ENCODE assay signal across 9 cellular contexts in genomic region chr19:49017041-49017665, GRCh38. TPM values are rescaled to one million over a fixed set of nuclear protein-coding genes. Genes with fewer than 3 reads are reported as not detected.
DNase-seq lines count a peak whose midpoint lies in the region; ATAC-seq and TF ChIP-seq lines count a peak whose summit lies in the region.
"Had no signal": no experiment of that assay in that cellular context is flagged by ENCODE, and none has a peak within 500 bp of the region (broad histone marks: within the 10 kb centered on the region; RNA-seq: fewer than 3 reads in every experiment).

Gene LHB, minus strand, starts transcription at chr19:49017091. Its CDS starts 10 bp downstream, at chr19:49017081.

- no peak within 1 kb of the TSS for H3K27ac Mint-ChIP-seq in WTC11

- H3F3A ChIP-seq in smooth muscle cell (ENCODE audit: low read depth), result no peaks in the 10 kb centered on the region

- H3K4me3 Mint-ChIP-seq in WTC11, result peak within 1 kb of the TSS; percentile 73

- no peaks in the 10 kb centered on the region for H3K79me2 ChIP-seq in smooth muscle cell (ENCODE audit: low read depth)

- TF ChIP-seq POLR2A in erythroblast (IDR thresholded peaks at IDR 0.05; ENCODE audit: low read length), result no peak

- H3K9me3 ChIP-seq in iPS DF 6.9 (ENCODE audit: control insufficient read depth, insufficient read depth, low read length), result no peaks in the 10 kb centered on the region
- no peaks in the 10 kb centered on the region for H3K9me3 ChIP-seq in smooth muscle cell (replicated peaks; ENCODE audit: low read depth)
- no peaks in the 10 kb centered on the region for H3K9me3 ChIP-seq in MG63

- H3K27me3 Mint-ChIP-seq in WTC11 (ENCODE audit: low read depth), result peaks cover 39% of the 10 kb centered on the region

- POLR2A ChIA-PET in WTC11 (lab: Charles Lee), result interaction anchor here (0.7 kb wide), 1 partner anchor 40 kb away, joined by 3 read pairs; the partner anchor contains the start of gene CGB7

- peak within 1 kb of the TSS; percentile 95 for H3K4me2 ChIP-seq in smooth muscle cell

- ATAC-seq in WTC11, result no peak

- DNase-seq in DMS53 (lab: John Stamatoyannopoulos, UW), result peak; percentile 42
- no peak for DNase-seq in DMS53 treated with DMSO at 0.1 percent for 48 hours (lab: John Stamatoyannopoulos, UW; ENCODE audit: unreplicated experiment)
- no peak for DNase-seq in WTC11 (ENCODE audit: low spot score)
- no peak for DNase-seq in iPS DF 6.9 (ENCODE audit: low read depth, low spot score)
- DNase-seq in smooth muscle cell (lab: John Stamatoyannopoulos, UW; ENCODE audit: unreplicated experiment), result no peak
- DNase-seq in MG63, result no peak
- no peak for DNase-seq in erythroblast (lab: John Stamatoyannopoulos, UW)
- DNase-seq in NCI-H1694 (lab: John Stamatoyannopoulos, UW), result no peak
- DNase-seq: NCI-H526 treated with DMSO at 0.1 percent for 48 hours had no signal

- CTCF ChIA-PET in WTC11 (lab: Charles Lee), result interaction anchor here (0.6 to 6.5 kb wide), 12 partner anchors 8 to 182 kb away, joined by 3 to 78 read pairs (median 8); partner anchors contain the start of genes CGB7, GYS1 and RUVBL2

- no peaks in the 10 kb centered on the region for H4K20me1 ChIP-seq in smooth muscle cell (ENCODE audit: low read depth)

- WGBS in iPS DF 6.9 (ENCODE audit: insufficient coverage, insufficient read length), result no CpG with 5 or more reads among the region's 17 CpGs
- WGBS in smooth muscle cell (ENCODE audit: low lambda C conversion rate), result 80% methylated on average over 17 of the region's 17 CpGs

- peak within 1 kb of the TSS; percentile 1 for H2AFZ ChIP-seq in smooth muscle cell (ENCODE audit: low read depth)

- no peaks in the 10 kb centered on the region for H3K9me3 Mint-ChIP-seq in WTC11

- peaks cover 22% of the 10 kb centered on the region for H3K36me3 ChIP-seq in iPS DF 6.9 (ENCODE audit: control insufficient read depth, insufficient read depth, low read length)
- no peaks in the 10 kb centered on the region for H3K36me3 ChIP-seq in smooth muscle cell (ENCODE audit: low read depth)
- peaks cover 35% of the 10 kb centered on the region for H3K36me3 ChIP-seq in MG63

- H3K27ac ChIP-seq in iPS DF 6.9 (ENCODE audit: low read length) (no peak within 1 kb of the TSS), smooth muscle cell (ENCODE audit: low read depth) (no peak within 1 kb of the TSS)

- peaks cover 8% of the 10 kb centered on the region for H3K4me1 ChIP-seq in iPS DF 6.9 (ENCODE audit: control insufficient read depth, insufficient read depth, low read length)
- H3K4me1 ChIP-seq in smooth muscle cell (ENCODE audit: low read depth), result no peaks in the 10 kb centered on the region

- H3K4me3 ChIP-seq in iPS DF 6.9 (ENCODE audit: low read length), result peak within 1 kb of the TSS; percentile 35; the same call in 1 of the 2 replicates
- peak within 1 kb of the TSS; percentile 46 for H3K4me3 ChIP-seq in smooth muscle cell
- no peak within 1 kb of the TSS for H3K4me3 ChIP-seq in MG63

- no peak within 1 kb of the TSS for H3K9ac ChIP-seq in smooth muscle cell (ENCODE audit: low read depth)

- H3K27me3 ChIP-seq in iPS DF 6.9 (ENCODE audit: control insufficient read depth, insufficient read depth, low read length), result no peaks in the 10 kb centered on the region; the same call in 1 of the 2 replicates
- peaks cover 6% of the 10 kb centered on the region for H3K27me3 ChIP-seq in smooth muscle cell (ENCODE audit: low read depth)
- H3K27me3 ChIP-seq in MG63, result peaks cover 11% of the 10 kb centered on the region

- no peak for TF ChIP-seq CTCF in WTC11 (IDR thresholded peaks at IDR 0.05)
- TF ChIP-seq CTCF in smooth muscle cell (IDR thresholded peaks at IDR 0.05; ENCODE audit: borderline replicate concordance, insufficient read depth, poor library complexity, severe bottlenecking), result no peak

- H3K36me3 Mint-ChIP-seq in WTC11, result peaks cover 20% of the 10 kb centered on the region

- H3K4me1 Mint-ChIP-seq in WTC11, result peaks cover 23% of the 10 kb centered on the region

TF ChIP-seq in WTC11, 78 proteins besides CTCF, POLR2A, EP300 and RAD21:
- no peak for TF ChIP-seq ATF6 (CRISPR knock-in tag; IDR thresholded peaks at IDR 0.05)
- TF ChIP-seq, protein P1, sequence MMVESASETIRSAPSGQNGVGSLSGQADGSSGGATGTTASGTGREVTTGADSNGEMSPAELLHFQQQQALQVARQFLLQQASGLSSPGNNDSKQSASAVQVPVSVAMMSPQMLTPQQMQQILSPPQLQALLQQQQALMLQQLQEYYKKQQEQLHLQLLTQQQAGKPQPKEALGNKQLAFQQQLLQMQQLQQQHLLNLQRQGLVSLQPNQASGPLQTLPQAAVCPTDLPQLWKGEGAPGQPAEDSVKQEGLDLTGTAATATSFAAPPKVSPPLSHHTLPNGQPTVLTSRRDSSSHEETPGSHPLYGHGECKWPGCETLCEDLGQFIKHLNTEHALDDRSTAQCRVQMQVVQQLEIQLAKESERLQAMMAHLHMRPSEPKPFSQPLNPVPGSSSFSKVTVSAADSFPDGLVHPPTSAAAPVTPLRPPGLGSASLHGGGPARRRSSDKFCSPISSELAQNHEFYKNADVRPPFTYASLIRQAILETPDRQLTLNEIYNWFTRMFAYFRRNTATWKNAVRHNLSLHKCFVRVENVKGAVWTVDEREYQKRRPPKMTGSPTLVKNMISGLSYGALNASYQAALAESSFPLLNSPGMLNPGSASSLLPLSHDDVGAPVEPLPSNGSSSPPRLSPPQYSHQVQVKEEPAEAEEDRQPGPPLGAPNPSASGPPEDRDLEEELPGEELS (CRISPR knock-in tag; IDR thresholded peaks at IDR 0.05), result no peak
- no peak for TF ChIP-seq ZNF317 (CRISPR knock-in tag; IDR thresholded peaks at IDR 0.05; ENCODE audit: borderline replicate concordance, low read depth)
- TF ChIP-seq ZNF281 (CRISPR knock-in tag; IDR thresholded peaks at IDR 0.05), result no peak
- no peak for TF ChIP-seq ATF2 (CRISPR knock-in tag; IDR thresholded peaks at IDR 0.05; ENCODE audit: borderline replicate concordance, low read depth)
- no peak for TF ChIP-seq HMGA2 (CRISPR knock-in tag; IDR thresholded peaks at IDR 0.05)
- TF ChIP-seq IRF1 (CRISPR knock-in tag; IDR thresholded peaks at IDR 0.05), result no peak

RNA-seq across cellular contexts. Expression of gene LHB, which starts in this region (rescaled TPM):
- total RNA-seq in WTC11 (2021), result 1.3 TPM in 1 of 3 replicates, not detected in the others
- not detected in 2 replicates for total RNA-seq in smooth muscle cell
- polyA plus RNA-seq in smooth muscle cell, result 0.39 TPM in 1 of 2 replicates, not detected in the other
- not detected in 2 replicates for total RNA-seq in MG63 (2014; rRNA removed; shearing (Covaris generic); ENCODE audit: low replicate concordance)
